In genomic region chrX:34658316-34658715, GRCh38 we compare ENCODE assay signal across 27 cellular contexts. TPM values are rescaled to one million over a fixed set of nuclear protein-coding genes. Genes with fewer than 3 reads are reported as not detected.
DNase-seq lines count a peak whose midpoint lies in the region; ATAC-seq and TF ChIP-seq lines count a peak whose summit lies in the region.
"Had no signal": no experiment of that assay in that cellular context is flagged by ENCODE, and none has a peak within 500 bp of the region (broad histone marks: within the 10 kb centered on the region; RNA-seq: fewer than 3 reads in every experiment).

No MANE protein-coding gene starts in this region.

- peak overlapping the region in 3 of 5 experiments; percentile 83 to 94 (median 93) for H3K27ac Mint-ChIP-seq in brain
- H3K27ac Mint-ChIP-seq: activated naive CD4-positive, alpha-beta T cell treated with anti-CD3 and anti-CD28 coated beads, Interleukin-2, amount 50 U/mL, for 72 hours; activated T-helper 1 cell treated with anti-CD3 and anti-CD28 coated beads, Interleukin-12 subunit alpha, Interleukin-12 subunit beta, Interleukin-2, Interleukin-4 antibody, amounts not matched to agents 30 ng/mL and 10 ng/mL and 1 ng/mL, durations not matched to agents 14 hours and 24 hours and 36 hours; CD4-positive, alpha-beta memory T cell; memory B cell; stimulated activated naive CD8-positive, alpha-beta T cell treated with anti-CD3 and anti-CD28 coated beads, Interleukin-15, Interleukin-2, amounts not matched to agents 100 ng/mL and 50 ng/mL, for 24 hours; T-cell had no signal

- H3K4me1 ChIP-seq in ES-I3 (ENCODE audit: insufficient read depth, low read length) (peaks cover 18% of the 10 kb centered on the region; the same call in 1 of the 2 replicates), osteoblast (ENCODE audit: insufficient read depth, low read length) (peaks cover 4% of the 10 kb centered on the region)
- H3K4me1 ChIP-seq: colonic mucosa, gastrocnemius medialis, psoas muscle had no signal

- H3K9ac ChIP-seq in ES-I3 (ENCODE audit: low read depth, low read length) = peak overlapping the region; percentile 83; the same call in 1 of the 2 replicates

- DNase-seq in fibroblast of the conjunctiva (ENCODE audit: low read depth) (peak; percentile 36), osteoblast (ENCODE audit: insufficient read length, low spot score, missing footprints) (peak; percentile 11), Right ventricle myocardium inferior (ENCODE audit: missing footprints) (no peak), NCI-H1048 (lab: John Stamatoyannopoulos, UW) (no peak), amygdala (lab: John Stamatoyannopoulos, UW) (no peak)
- DNase-seq: activated CD4-positive, alpha-beta T cell treated with anti-CD3 and anti-CD28 coated beads for 48 hours; CD4-positive, alpha-beta memory T cell; colonic mucosa; DMS53; gastrocnemius medialis; H7; left cardiac atrium; naive B cell; NCI-H1417 treated with DMSO at 0.1 percent for 48 hours; NCI-H526; psoas muscle; Right ventricle myocardium superior; stimulated activated CD4-positive, alpha-beta T cell treated with anti-CD3 and anti-CD28 coated beads, Interleukin-4, amount 100 ng/mL, for 1 hour; T-cell; tibial artery had no signal

- no peaks in the 10 kb centered on the region for H3K27me3 ChIP-seq in osteoblast (ENCODE audit: insufficient read depth, low read length)
- H3K27me3 ChIP-seq: gastrocnemius medialis, tibial artery had no signal

- no peak overlapping the region for H3K4me3 ChIP-seq in osteoblast (ENCODE audit: insufficient read depth, low read length)

- intact Hi-C loops in Right ventricle myocardium inferior (cut with DNase I) = no loop called here

- no peaks in the 10 kb centered on the region for H3K36me3 Mint-ChIP-seq in brain
- H3K36me3 Mint-ChIP-seq: CD4-positive, alpha-beta memory T cell; memory B cell; T-cell had no signal

- ATAC-seq in HG03139 (IDR thresholded peaks at IDR 0.05; ENCODE audit: unreplicated experiment) (no peak), Right ventricle myocardium inferior (no peak)
- ATAC-seq: activated naive CD4-positive, alpha-beta T cell treated with anti-CD3 and anti-CD28 coated beads, Interleukin-2, amount 50 U/mL, for 72 hours; gastrocnemius medialis; psoas muscle; T-cell had no signal

- peak overlapping the region; percentile 79 to 92 (median 87) for H3K4me3 Mint-ChIP-seq in brain
- H3K4me3 Mint-ChIP-seq: CD4-positive, alpha-beta memory T cell; memory B cell; stimulated activated naive CD8-positive, alpha-beta T cell treated with anti-CD3 and anti-CD28 coated beads, Interleukin-15, Interleukin-2, amounts not matched to agents 100 ng/mL and 50 ng/mL, for 24 hours; T-cell had no signal

- no peaks in the 10 kb centered on the region for H4K20me1 ChIP-seq in osteoblast (ENCODE audit: insufficient read depth, low read length)

- H3K36me3 ChIP-seq in ES-I3 (ENCODE audit: insufficient read depth, low read length) (no peaks in the 10 kb centered on the region), osteoblast (ENCODE audit: insufficient read depth, low read length) (no peaks in the 10 kb centered on the region)
- H3K36me3 ChIP-seq: colonic mucosa, gastrocnemius medialis, tibial artery had no signal

- H3K9me3 Mint-ChIP-seq in brain = peaks cover 0 to 2% (median 0%) of the 10 kb centered on the region in 5 experiments
- H3K9me3 Mint-ChIP-seq: activated T-helper 1 cell treated with anti-CD3 and anti-CD28 coated beads, Interleukin-12 subunit alpha, Interleukin-12 subunit beta, Interleukin-2, Interleukin-4 antibody, amounts not matched to agents 30 ng/mL and 10 ng/mL and 1 ng/mL, durations not matched to agents 14 hours and 24 hours and 36 hours; memory B cell; stimulated activated naive CD8-positive, alpha-beta T cell treated with anti-CD3 and anti-CD28 coated beads, Interleukin-15, Interleukin-2, amounts not matched to agents 100 ng/mL and 50 ng/mL, for 24 hours had no signal

- H3K27ac ChIP-seq in osteoblast (ENCODE audit: low read depth, low read length) = no peak overlapping the region
- H3K27ac ChIP-seq: colonic mucosa, psoas muscle had no signal

- H3K4me2 ChIP-seq in osteoblast (ENCODE audit: insufficient read depth, low read length) = peak overlapping the region; percentile 80

- H3K4me1 Mint-ChIP-seq in brain = no peaks in the 10 kb centered on the region
- H3K4me1 Mint-ChIP-seq: memory B cell had no signal

- peaks cover 33% of the 10 kb centered on the region for H3K79me2 ChIP-seq in osteoblast (ENCODE audit: insufficient read depth, low read length)

- H3K27me3 Mint-ChIP-seq in brain = peaks cover 21% of the 10 kb centered on the region

- H2AFZ ChIP-seq in osteoblast (ENCODE audit: low read length) = no peak overlapping the region

- no peaks in the 10 kb centered on the region for H3K9me3 ChIP-seq in ES-I3 (ENCODE audit: control insufficient read depth, insufficient read depth, low read length)
- no peaks in the 10 kb centered on the region for H3K9me3 ChIP-seq in osteoblast (ENCODE audit: low read depth, low read length)
- H3K9me3 ChIP-seq: colonic mucosa, gastrocnemius medialis, psoas muscle, tibial artery had no signal

- TF ChIP-seq CTCF in brain (conservative IDR thresholded peaks at IDR 0.05) = no peak
- no peak for TF ChIP-seq CTCF in osteoblast (IDR thresholded peaks at IDR 0.05; ENCODE audit: extremely low read depth, low read depth, low read length)

RNA-seq across cellular contexts. Expression of gene TMEM47, which starts 1.2 kb away (rescaled TPM):
- 4.6 TPM for polyA plus RNA-seq in brain (ENCODE audit: insufficient read depth, low read depth, low replicate concordance)
- total RNA-seq in osteoblast (85.7 and 111 TPM in 2 replicates), Right ventricle myocardium inferior (32.9 TPM)
- total RNA-seq: activated naive CD4-positive, alpha-beta T cell treated with anti-CD3 and anti-CD28 coated beads, Interleukin-2, amount 50 U/mL, for 72 hours; activated T-helper 1 cell treated with anti-CD3 and anti-CD28 coated beads, Interleukin-12 subunit alpha, Interleukin-12 subunit beta, Interleukin-2, Interleukin-4 antibody, amounts not matched to agents 30 ng/mL and 10 ng/mL and 1 ng/mL, durations not matched to agents 14 hours and 24 hours and 36 hours; CD4-positive, alpha-beta memory T cell had no signal
- polyA plus RNA-seq: CD4-positive, alpha-beta memory T cell had no signal

Comparison
In these comparisons a context has a peak if more than half of its experiments do, and no peak if none do; other contexts are left out.
1. DNase-seq: peak in fibroblast of the conjunctiva (single experiment) and osteoblast (single experiment); none in Right ventricle myocardium inferior (single experiment), NCI-H1048 (single experiment) and amygdala (0 of 56).